ENCODE assay signal across 30 cellular contexts in genomic region chr10:34114914-34115313, GRCh38.
"Had no signal": no experiment of that assay in that cellular context is flagged by ENCODE, and none has a peak within 500 bp of the region (broad histone marks: within the 10 kb centered on the region; RNA-seq: fewer than 3 reads in every experiment).

No MANE protein-coding gene starts in this region.

- H3K4me1 Mint-ChIP-seq: activated B cell treated with CpG ODN at 0.5 μM for 24 hours; activated T-helper 17 cell treated with anti-CD3 and anti-CD28 coated beads, Interleukin-2, amount 50 U/mL, for 72 hours; central memory CD8-positive, alpha-beta T cell; T-cell had no signal

- H3K27me3 Mint-ChIP-seq: activated B cell treated with CpG ODN at 0.5 μM for 24 hours; activated CD8-positive, alpha-beta T cell treated with anti-CD3 and anti-CD28 coated beads for 36 hours; activated naive CD8-positive, alpha-beta T cell; central memory CD8-positive, alpha-beta T cell; dendritic cell treated with granulocyte-macrophage colony-stimulating factor and Interleukin-4, amounts not matched to agents 40 ng/mL and 50 ng/mL, for 4 days; T-cell; T-helper 17 cell had no signal

- H3K36me3 ChIP-seq: brain microvascular endothelial cell, gastrocnemius medialis, WERI-Rb-1 had no signal

- H3K9me3 ChIP-seq: gastrocnemius medialis had no signal

- H3K27me3 ChIP-seq: brain microvascular endothelial cell, dorsolateral prefrontal cortex, foreskin keratinocyte, gastrocnemius medialis had no signal

- H3K4me3 Mint-ChIP-seq: activated B cell treated with CpG ODN at 0.5 μM for 24 hours; activated CD8-positive, alpha-beta T cell treated with anti-CD3 and anti-CD28 coated beads for 36 hours; activated naive CD8-positive, alpha-beta T cell; activated T-cell treated with anti-CD3 and anti-CD28 coated beads, Interleukin-2, amount 50 U/mL, for 4 hours; activated T-helper 17 cell treated with anti-CD3 and anti-CD28 coated beads, Interleukin-2, amount 50 U/mL, for 72 hours; central memory CD8-positive, alpha-beta T cell; dendritic cell treated with granulocyte-macrophage colony-stimulating factor and Interleukin-4, amounts not matched to agents 40 ng/mL and 50 ng/mL, for 4 days; endodermal cell; T-cell; T-helper 17 cell; T-helper 2 cell treated with Interferon-gamma antibody and Interleukin-4, amounts not matched to agents 5 μg/mL and 100 μg/mL, for 36 hours had no signal

- H3K36me3 Mint-ChIP-seq: activated naive CD8-positive, alpha-beta T cell; T-cell had no signal

- H3K4me3 ChIP-seq: coronary artery, dorsolateral prefrontal cortex, gastrocnemius medialis had no signal

- H3K9me3 Mint-ChIP-seq: activated B cell treated with CpG ODN at 0.5 μM for 24 hours; activated CD8-positive, alpha-beta T cell treated with anti-CD3 and anti-CD28 coated beads for 36 hours; activated T-cell treated with anti-CD3 and anti-CD28 coated beads, Interleukin-2, amount 50 U/mL, for 4 hours; activated T-helper 17 cell treated with anti-CD3 and anti-CD28 coated beads, Interleukin-2, amount 50 U/mL, for 72 hours; dendritic cell treated with granulocyte-macrophage colony-stimulating factor and Interleukin-4, amounts not matched to agents 40 ng/mL and 50 ng/mL, for 4 days; endodermal cell; T-cell; T-helper 2 cell treated with Interferon-gamma antibody and Interleukin-4, amounts not matched to agents 5 μg/mL and 100 μg/mL, for 36 hours had no signal

- DNase-seq: activated B cell treated with CpG ODN at 0.5 μM for 24 hours; activated CD4-positive, alpha-beta T cell treated with anti-CD3 and anti-CD28 coated beads for 48 hours; activated CD4-positive, alpha-beta T cell treated with anti-CD3 and anti-CD28 coated beads, Interleukin-2, amount 50 U/mL, for 1 hour; activated CD4-positive, alpha-beta T cell treated with anti-CD3 and anti-CD28 coated beads, Interleukin-2, amount 50 U/mL, for 48 hours; activated CD8-positive, alpha-beta memory T cell treated with anti-CD3 and anti-CD28 coated beads for 24 hours; activated CD8-positive, alpha-beta T cell treated with anti-CD3 and anti-CD28 coated beads for 36 hours; activated effector memory CD4-positive, alpha-beta T cell treated with Interleukin-2 at 50 U/mL for 16 hours; activated gamma-delta T cell treated with Interleukin-2 at 50 U/mL for 16 hours; activated naive CD4-positive, alpha-beta T cell treated with anti-CD3 and anti-CD28 coated beads, Interleukin-2, amount 50 U/mL, for 16 hours; activated naive CD4-positive, alpha-beta T cell treated with Interleukin-2 at 50 U/mL for 16 hours; activated T-cell treated with anti-CD3 and anti-CD28 coated beads, Interleukin-2, amount 50 U/mL, for 4 hours; amniotic stem cell; anterior cingulate cortex; brain microvascular endothelial cell; dorsolateral prefrontal cortex; effector memory CD4-positive, alpha-beta T cell; endodermal cell; foreskin keratinocyte; gastrocnemius medialis; glutamatergic neuron; T-cell; T-helper 17 cell; T1000; WERI-Rb-1 had no signal

- H3K27ac Mint-ChIP-seq: activated B cell treated with CpG ODN at 0.5 μM for 24 hours; activated CD8-positive, alpha-beta T cell treated with anti-CD3 and anti-CD28 coated beads for 36 hours; activated naive CD8-positive, alpha-beta T cell; activated T-helper 17 cell treated with anti-CD3 and anti-CD28 coated beads, Interleukin-2, amount 50 U/mL, for 72 hours; dendritic cell treated with granulocyte-macrophage colony-stimulating factor and Interleukin-4, amounts not matched to agents 40 ng/mL and 50 ng/mL, for 4 days; endodermal cell; T-cell; T-helper 17 cell; T-helper 2 cell treated with Interferon-gamma antibody and Interleukin-4, amounts not matched to agents 5 μg/mL and 100 μg/mL, for 36 hours had no signal

- H3K27ac ChIP-seq: brain microvascular endothelial cell, coronary artery, dorsolateral prefrontal cortex, foreskin keratinocyte, gastrocnemius medialis, WERI-Rb-1 had no signal
